ENCODE assay signal across 8 cellular contexts in genomic region chr19:6674868-6675305, GRCh38. TPM values are rescaled to one million over a fixed set of nuclear protein-coding genes. Genes with fewer than 3 reads are reported as not detected.
DNase-seq lines count a peak whose midpoint lies in the region; ATAC-seq and TF ChIP-seq lines count a peak whose summit lies in the region.

No MANE protein-coding gene starts in this region.

- no CpG with 5 or more reads among the region's 8 CpGs for WGBS in mesendoderm (ENCODE audit: extremely low coverage, insufficient coverage, low lambda C conversion rate)

- H4K5ac ChIP-seq in mesendoderm (ENCODE audit: low read length), result no peak overlapping the region

- peak overlapping the region; percentile 66 for H3K27ac Mint-ChIP-seq in chondrocyte (ENCODE audit: unreplicated experiment)

- no peak overlapping the region for H2BK120ac ChIP-seq in mesendoderm (ENCODE audit: low read depth, low read length)

- H3K36me3 ChIP-seq in mesendoderm (ENCODE audit: control insufficient read depth, insufficient read depth, low read length), result no peaks in the 10 kb centered on the region

- no peak for ATAC-seq in HG03565 (IDR thresholded peaks at IDR 0.05; ENCODE audit: unreplicated experiment)

- H2BK5ac ChIP-seq in mesendoderm (ENCODE audit: low read length), result peak overlapping the region; percentile 77

- peaks cover 8% of the 10 kb centered on the region for H3K4me1 ChIP-seq in mesendoderm (ENCODE audit: control insufficient read depth, low read depth, low read length)

- H3K27me3 Mint-ChIP-seq in chondrocyte (ENCODE audit: low read depth), result peaks cover 12% of the 10 kb centered on the region

- no peaks in the 10 kb centered on the region for H3K27me3 ChIP-seq in mesendoderm (ENCODE audit: insufficient read depth, low read length, poor library complexity)

- in situ Hi-C loops in ACHN (cut with HindIII; ENCODE audit: low pct_ligation_motif_present, low pct_unique_long_range_greater_than_20kb, low sequenced_read_pairs) (no loop called here), KBM-7 (cut with MboI; ENCODE audit: low pct_unique_long_range_greater_than_20kb, low sequenced_read_pairs) (no loop called here)

- H3K9ac ChIP-seq in mesendoderm (ENCODE audit: low read length), result peak overlapping the region; percentile 47

- H3K79me2 ChIP-seq in mesendoderm (ENCODE audit: control insufficient read depth, insufficient read depth, low read length), result no peaks in the 10 kb centered on the region

- H3K23ac ChIP-seq in mesendoderm (ENCODE audit: low read length), result peak overlapping the region; percentile 0

- H3K18ac ChIP-seq in mesendoderm (ENCODE audit: low read length), result peak overlapping the region; percentile 29

- H2AK5ac ChIP-seq in mesendoderm (ENCODE audit: low read length), result no peak overlapping the region

- H3K4me3 ChIP-seq in mesendoderm (ENCODE audit: low read length), result no peak overlapping the region

- TF ChIP-seq CTCF in chondrocyte (IDR thresholded peaks at IDR 0.05), result peak; percentile 23

- H3K9me3 Mint-ChIP-seq in chondrocyte (ENCODE audit: low read depth), result no peaks in the 10 kb centered on the region

- H3K4me1 Mint-ChIP-seq in chondrocyte (ENCODE audit: low read depth), result peaks cover 17% of the 10 kb centered on the region

- H3K56ac ChIP-seq in mesendoderm (ENCODE audit: low read length), result peak overlapping the region; percentile 83

- no peaks in the 10 kb centered on the region for H3K79me1 ChIP-seq in mesendoderm (ENCODE audit: low read length)

- H4K8ac ChIP-seq in mesendoderm (ENCODE audit: low read depth, low read length), result no peak overlapping the region

- H3K4ac ChIP-seq in mesendoderm (ENCODE audit: low read depth, low read length), result no peak overlapping the region

- H3K4me2 ChIP-seq in mesendoderm (ENCODE audit: low read length), result no peak overlapping the region

- no peak overlapping the region for H3K27ac ChIP-seq in mesendoderm (ENCODE audit: low read depth, low read length)

- H3K4me3 Mint-ChIP-seq in chondrocyte (ENCODE audit: unreplicated experiment), result peak overlapping the region; percentile 46

- no peak overlapping the region for H2BK15ac ChIP-seq in mesendoderm (replicated peaks; ENCODE audit: low read depth)

- no peaks in the 10 kb centered on the region for H3K36me3 Mint-ChIP-seq in chondrocyte (ENCODE audit: low read depth)

- DNase-seq in ACHN, result peak; percentile 70
- DNase-seq in GM19238 (ENCODE audit: insufficient read length, low spot score), result peak; percentile 91
- peak; percentile 90 for DNase-seq in KBM-7
- peak; percentile 83 for DNase-seq in activated CD4-positive, alpha-beta T cell treated with anti-CD3 and anti-CD28 coated beads for 1 hour
- DNase-seq in chondrocyte (ENCODE audit: low spot score), result peak; percentile 42
- DNase-seq in mesendoderm, result peak; percentile 80
- DNase-seq in stimulated activated naive CD4-positive, alpha-beta T cell treated with Interleukin-2 at 50 U/mL for 16 hours (lab: John Stamatoyannopoulos, UW), result peak; percentile 94

RNA-seq across cellular contexts. Expression of gene TNFSF14, which starts 4.9 kb away (rescaled TPM):
- total RNA-seq in chondrocyte, result not detected in 3 replicates
- 0.06 TPM for polyA plus RNA-seq in mesendoderm (2013, experiment 1 of 2)
- polyA plus RNA-seq in mesendoderm (2013, experiment 2 of 2), result 0.06 TPM

RNA-seq across cellular contexts. Expression of gene C3, which starts 45.6 kb away (rescaled TPM):
- 0.77 TPM in 1 of 3 replicates, not detected in the others for total RNA-seq in chondrocyte
- 5.4 TPM for polyA plus RNA-seq in mesendoderm (2013, experiment 1 of 2)
- polyA plus RNA-seq in mesendoderm (2013, experiment 2 of 2), result 4.8 TPM

Comparison
In these comparisons a context has a peak if more than half of its experiments do, and no peak if none do; other contexts are left out.
1. DNase-seq: peak in every context shown above with its lines; median percentile 94 in stimulated activated naive CD4-positive, alpha-beta T cell treated with Interleukin-2 at 50 U/mL for 16 hours; 91 in GM19238; 90 in KBM-7; 83 in activated CD4-positive, alpha-beta T cell treated with anti-CD3 and anti-CD28 coated beads for 1 hour; 80 in mesendoderm; 70 in ACHN; 42 in chondrocyte.